ENCODE assay signal across 33 cellular contexts in the genomic region with DNA sequence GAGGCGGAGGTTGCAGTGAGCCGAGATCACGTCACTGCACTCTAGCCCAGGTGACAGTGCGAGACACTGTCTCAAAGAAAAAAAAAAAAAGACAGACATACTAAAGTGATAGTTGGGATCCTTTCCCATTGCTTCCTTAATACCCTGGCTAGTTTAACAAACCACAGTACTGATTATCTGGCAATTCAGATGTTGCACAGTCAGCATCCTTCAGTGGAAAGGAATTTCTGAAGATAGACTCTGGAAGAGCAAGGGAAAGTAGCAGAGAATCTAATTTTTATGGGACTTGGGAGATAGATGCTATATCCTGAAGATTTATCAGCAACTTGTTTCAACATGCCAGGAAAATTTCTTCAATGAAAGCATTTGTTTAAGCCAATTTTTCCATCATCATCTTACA.
"Had no signal": no experiment of that assay in that cellular context is flagged by ENCODE, and none has a peak within 500 bp of the region (broad histone marks: within the 10 kb centered on the region; RNA-seq: fewer than 3 reads in every experiment).

No MANE protein-coding gene starts in this region.

- H3K4me1 ChIP-seq: prostate gland had no signal

- H3K27ac ChIP-seq: adrenal gland, ascending aorta, brain microvascular endothelial cell, coronary artery, dorsolateral prefrontal cortex, foreskin keratinocyte, heart left ventricle, pancreas, prostate gland, stomach, tibial nerve, WERI-Rb-1 had no signal

- H3K36me3 ChIP-seq: adrenal gland, ascending aorta, brain microvascular endothelial cell, heart left ventricle, pancreas, prostate gland, stomach, tibial nerve, WERI-Rb-1 had no signal

- DNase-seq: activated CD4-positive, alpha-beta memory T cell treated with anti-CD3 and anti-CD28 coated beads for 36 hours; activated CD4-positive, alpha-beta T cell treated with anti-CD3 and anti-CD28 coated beads, Interleukin-2, amount 10 ng/mL, durations not matched to agents 24 days and 14 days; activated CD4-positive, CD25-positive, alpha-beta regulatory T cell treated with anti-CD3 and anti-CD28 coated beads, Interleukin-2, amount 50 U/mL, for 72 hours; activated CD8-positive, alpha-beta memory T cell treated with anti-CD3 and anti-CD28 coated beads, Interleukin-2, amount 50 U/mL, for 4 hours; activated effector memory CD4-positive, alpha-beta T cell treated with anti-CD3 and anti-CD28 coated beads, Interleukin-2, amount 50 U/mL, for 16 hours; activated naive CD4-positive, alpha-beta T cell treated with anti-CD3 and anti-CD28 coated beads for 36 hours; activated naive CD8-positive, alpha-beta T cell treated with anti-CD3 and anti-CD28 coated beads for 36 hours; activated T-cell treated with anti-CD3 and anti-CD28 coated beads, Interleukin-2, amount 50 U/mL, for 1 hour; adrenal gland; brain microvascular endothelial cell; dorsolateral prefrontal cortex; effector memory CD4-positive, alpha-beta T cell; foreskin keratinocyte; heart left ventricle; left cardiac atrium; mammary epithelial cell; naive B cell; nucleus accumbens; pancreas; stimulated activated CD4-positive, alpha-beta T cell treated with anti-CD3 and anti-CD28 coated beads, Interleukin-15, amount 100 ng/mL, for 24 hours; stimulated activated CD4-positive, alpha-beta T cell treated with anti-CD3 and anti-CD28 coated beads, Interleukin-2, amount 100 ng/mL, for 24 hours; stimulated activated naive B cell treated with anti-CD40 and anti-IgM and Interleukin-4, amounts not matched to agents 10 μg/mL and 1 μg/mL and 100 μg/mL, for 72 hours; stomach; T-helper 17 cell; T1000; WERI-Rb-1 had no signal

- H3K4me3 Mint-ChIP-seq: activated CD4-positive, alpha-beta memory T cell treated with anti-CD3 and anti-CD28 coated beads for 36 hours; activated CD4-positive, alpha-beta T cell treated with anti-CD3 and anti-CD28 coated beads, Interleukin-2, amount 10 ng/mL, durations not matched to agents 24 days and 14 days; activated naive CD4-positive, alpha-beta T cell treated with anti-CD3 and anti-CD28 coated beads for 36 hours; activated naive CD8-positive, alpha-beta T cell treated with anti-CD3 and anti-CD28 coated beads for 36 hours; activated T-helper 1 cell treated with anti-CD3 and anti-CD28 coated beads, Interleukin-12 subunit alpha, Interleukin-12 subunit beta, Interleukin-2, Interleukin-4 antibody, amounts not matched to agents 30 ng/mL and 10 ng/mL and 1 ng/mL, durations not matched to agents 14 hours and 24 hours and 36 hours; naive B cell; neural crest cell; stimulated activated naive B cell treated with anti-CD40 and anti-IgM and Interleukin-4, amounts not matched to agents 10 μg/mL and 1 μg/mL and 100 μg/mL, for 72 hours; T-helper 17 cell had no signal

- FAIRE-seq: pancreas, urothelium cell line had no signal

- H3K36me3 Mint-ChIP-seq: activated CD4-positive, alpha-beta memory T cell treated with anti-CD3 and anti-CD28 coated beads for 36 hours; activated naive CD8-positive, alpha-beta T cell treated with anti-CD3 and anti-CD28 coated beads for 36 hours; naive B cell; stimulated activated naive B cell treated with anti-CD40 and anti-IgM and Interleukin-4, amounts not matched to agents 10 μg/mL and 1 μg/mL and 100 μg/mL, for 72 hours had no signal

- H3K27me3 ChIP-seq: adrenal gland, ascending aorta, brain microvascular endothelial cell, dorsolateral prefrontal cortex, foreskin keratinocyte, heart left ventricle, pancreas, stomach, tibial nerve had no signal

- H3K27ac Mint-ChIP-seq: activated CD4-positive, alpha-beta memory T cell treated with anti-CD3 and anti-CD28 coated beads for 36 hours; activated CD4-positive, alpha-beta T cell treated with anti-CD3 and anti-CD28 coated beads, Interleukin-2, amount 10 ng/mL, durations not matched to agents 24 days and 14 days; activated naive CD4-positive, alpha-beta T cell treated with anti-CD3 and anti-CD28 coated beads for 36 hours; activated naive CD8-positive, alpha-beta T cell treated with anti-CD3 and anti-CD28 coated beads for 36 hours; activated T-helper 1 cell treated with anti-CD3 and anti-CD28 coated beads, Interleukin-12 subunit alpha, Interleukin-12 subunit beta, Interleukin-2, Interleukin-4 antibody, amounts not matched to agents 30 ng/mL and 10 ng/mL and 1 ng/mL, durations not matched to agents 14 hours and 24 hours and 36 hours; stimulated activated naive B cell treated with anti-CD40 and anti-IgM and Interleukin-4, amounts not matched to agents 10 μg/mL and 1 μg/mL and 100 μg/mL, for 72 hours; T-helper 17 cell had no signal

- H3K9me3 ChIP-seq: adrenal gland, ascending aorta, heart left ventricle, pancreas, prostate gland, stomach, tibial nerve had no signal

- H3K9me3 Mint-ChIP-seq: activated CD4-positive, alpha-beta memory T cell treated with anti-CD3 and anti-CD28 coated beads for 36 hours; activated CD4-positive, alpha-beta T cell treated with anti-CD3 and anti-CD28 coated beads, Interleukin-2, amount 10 ng/mL, durations not matched to agents 24 days and 14 days; activated naive CD4-positive, alpha-beta T cell treated with anti-CD3 and anti-CD28 coated beads for 36 hours; activated naive CD8-positive, alpha-beta T cell treated with anti-CD3 and anti-CD28 coated beads for 36 hours; activated T-helper 1 cell treated with anti-CD3 and anti-CD28 coated beads, Interleukin-12 subunit alpha, Interleukin-12 subunit beta, Interleukin-2, Interleukin-4 antibody, amounts not matched to agents 30 ng/mL and 10 ng/mL and 1 ng/mL, durations not matched to agents 14 hours and 24 hours and 36 hours; naive B cell; neural crest cell; stimulated activated naive B cell treated with anti-CD40 and anti-IgM and Interleukin-4, amounts not matched to agents 10 μg/mL and 1 μg/mL and 100 μg/mL, for 72 hours had no signal

- ATAC-seq: foreskin keratinocyte; heart left ventricle; left cardiac atrium; pancreas; stimulated activated naive B cell treated with anti-CD40 and anti-IgM and Interleukin-4, amounts not matched to agents 10 μg/mL and 1 μg/mL and 100 μg/mL, for 72 hours; T-helper 17 cell had no signal

- H3K4me3 ChIP-seq: adrenal gland, ascending aorta, coronary artery, dorsolateral prefrontal cortex, heart left ventricle, pancreas, prostate gland, stomach, tibial nerve had no signal

- H3K4me1 Mint-ChIP-seq: T-helper 17 cell had no signal
